ENCODE assay signal across 27 cellular contexts in the genomic region with DNA sequence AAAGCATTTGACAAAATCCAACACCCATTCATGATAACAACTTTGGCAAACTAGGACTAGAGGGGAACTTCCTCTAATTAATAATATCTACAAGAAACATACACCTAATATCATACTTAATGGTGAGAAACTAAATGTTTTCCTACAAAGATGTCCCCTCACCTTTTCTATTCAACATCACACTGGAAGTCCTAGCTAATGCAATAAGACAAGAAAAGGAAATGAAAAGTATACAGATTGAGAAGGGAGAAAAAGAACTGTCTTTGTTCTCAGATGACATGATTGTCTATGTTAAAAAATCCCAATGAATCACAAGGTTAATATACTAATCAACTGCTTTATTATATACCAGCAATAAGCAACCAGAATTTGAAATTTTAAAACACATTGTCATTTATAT. TPM values are rescaled to one million over a fixed set of nuclear protein-coding genes. Genes with fewer than 3 reads are reported as not detected.
"Had no signal": no experiment of that assay in that cellular context is flagged by ENCODE, and none has a peak within 500 bp of the region (broad histone marks: within the 10 kb centered on the region; RNA-seq: fewer than 3 reads in every experiment).

No MANE protein-coding gene starts in this region.

- H3K36me3 ChIP-seq: stomach, suprapubic skin, thoracic aorta, thyroid gland, tibial artery, tibial nerve, transverse colon, upper lobe of left lung, upper lobe of right lung, uterus, vagina had no signal

- ATAC-seq: stimulated activated effector memory CD8-positive, alpha-beta T cell treated with anti-CD3 and anti-CD28 coated beads, Interleukin-12 subunit alpha, Interleukin-12 subunit beta, amount 100 ng/mL, for 72 hours; stimulated activated memory B cell treated with anti-CD40 and anti-IgM and Interleukin-4, amounts not matched to agents 10 μg/mL and 1 μg/mL and 100 μg/mL, for 72 hours; stimulated activated naive B cell treated with anti-CD40 and anti-IgM and Interleukin-4, amounts not matched to agents 10 μg/mL and 1 μg/mL and 100 μg/mL, for 72 hours; stimulated activated naive CD8-positive, alpha-beta T cell treated with anti-CD3 and anti-CD28 coated beads, Interleukin-15, amount 100 ng/mL, for 72 hours; stimulated activated naive CD8-positive, alpha-beta T cell treated with anti-CD3 and anti-CD28 coated beads, Interleukin-15, Interleukin-2, amounts not matched to agents 100 U/mL and 50 U/mL, for 24 hours; upper lobe of right lung had no signal

- H3K4me1 ChIP-seq: stomach, suprapubic skin, testis, thyroid gland, tibial artery, tibial nerve, transverse colon, upper lobe of left lung, upper lobe of right lung, uterus, vagina had no signal

- FAIRE-seq: urothelium cell line had no signal

- H3K4me3 ChIP-seq: stomach, suprapubic skin, testis, thoracic aorta, thyroid gland, tibial artery, tibial nerve, transverse colon, upper lobe of left lung, upper lobe of right lung, uterus, vagina had no signal

- H3K27ac ChIP-seq: stomach, suprapubic skin, testis, thoracic aorta, thyroid gland, tibial artery, tibial nerve, transverse colon, upper lobe of left lung, upper lobe of right lung, uterus, vagina had no signal

- DNase-seq: stimulated activated CD4-positive, alpha-beta T cell treated with anti-CD3 and anti-CD28 coated beads, Interleukin-2, amount 100 ng/mL, for 48 hours; stimulated activated CD4-positive, alpha-beta T cell treated with anti-CD3 and anti-CD28 coated beads, Interleukin-4, amount 100 ng/mL, for 1 hour; stimulated activated CD4-positive, alpha-beta T cell treated with anti-CD3 and anti-CD28 coated beads, Interleukin-4, amount 100 ng/mL, for 24 hours; stimulated activated CD4-positive, alpha-beta T cell treated with anti-CD3 and anti-CD28 coated beads, Interleukin-4, amount 100 ng/mL, for 4 hours; stimulated activated CD8-positive, alpha-beta memory T cell treated with anti-CD3 and anti-CD28 coated beads, Interleukin-4, amount 100 ng/mL, for 48 hours; stimulated activated naive B cell treated with anti-CD40 and anti-IgM and Interleukin-4, amounts not matched to agents 10 μg/mL and 1 μg/mL and 100 μg/mL, for 72 hours; stimulated activated naive CD4-positive, alpha-beta T cell; stimulated activated naive CD4-positive, alpha-beta T cell treated with Interleukin-2 at 50 U/mL for 16 hours; stimulated activated naive CD8-positive, alpha-beta T cell treated with anti-CD3 and anti-CD28 coated beads, Interleukin-15, amount 100 ng/mL, for 72 hours; stimulated activated naive CD8-positive, alpha-beta T cell treated with anti-CD3 and anti-CD28 coated beads, Interleukin-15, Interleukin-2, amounts not matched to agents 100 U/mL and 50 U/mL, for 24 hours; stomach; substantia nigra; testis; thyroid gland; tibial artery; transverse colon; trophoblast cell; upper lobe of left lung; upper lobe of right lung; uterus had no signal

- H3K27me3 ChIP-seq: stomach, suprapubic skin, testis, thyroid gland, tibial artery, tibial nerve, transverse colon, upper lobe of left lung, upper lobe of right lung, uterus, vagina had no signal

- H3K9me3 ChIP-seq: suprapubic skin, testis, thoracic aorta, thyroid gland, tibial artery, upper lobe of right lung, vagina had no signal

RNA-seq across cellular contexts. Expression of gene C11orf65, which starts 52.4 kb away (rescaled TPM):
- total RNA-seq: thoracic aorta had no signal
